In the genomic region with DNA sequence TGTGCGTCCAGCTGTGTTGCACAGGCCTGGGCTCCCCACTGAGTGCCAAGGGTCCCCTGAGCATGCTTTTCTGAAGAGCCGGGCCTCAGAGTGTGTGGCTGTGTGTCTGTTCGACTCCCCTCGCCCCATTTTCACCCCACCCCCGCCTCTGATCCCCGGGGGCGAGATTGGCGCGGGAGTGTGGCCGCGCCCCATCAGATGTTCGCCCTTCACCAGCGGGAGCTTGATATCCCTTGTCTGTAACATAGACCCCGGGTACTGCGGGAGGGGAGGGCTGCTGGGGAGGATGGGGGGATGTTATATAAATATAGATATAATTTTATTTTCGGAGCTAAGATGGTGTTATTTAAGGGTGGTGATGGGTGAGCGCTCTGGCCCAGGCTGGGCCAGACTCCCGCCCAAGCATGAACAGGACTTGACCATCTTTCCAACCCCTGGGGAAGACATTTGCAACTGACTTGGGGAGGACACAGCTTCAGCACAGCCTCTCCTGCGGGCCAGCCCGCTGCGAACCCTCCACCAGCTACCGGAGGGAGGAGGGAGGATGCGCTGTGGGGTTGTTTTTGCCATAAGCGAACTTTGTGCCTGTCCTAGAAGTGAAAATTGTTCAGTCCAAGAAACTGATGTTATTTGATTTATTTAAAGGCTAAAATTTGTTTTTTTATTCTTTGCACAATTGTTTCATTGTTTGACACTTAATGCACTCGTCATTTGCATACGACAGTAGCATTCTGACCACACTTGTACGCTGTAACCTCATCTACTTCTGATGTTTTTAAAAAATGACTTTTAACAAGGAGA, we compare ENCODE assay signal across 8 cellular contexts. TPM values are rescaled to one million over a fixed set of nuclear protein-coding genes. Genes with fewer than 3 reads are reported as not detected.
DNase-seq lines count a peak whose midpoint lies in the region; ATAC-seq, FAIRE-seq and TF ChIP-seq lines count a peak whose summit lies in the region.

No MANE protein-coding gene starts in this region.

- WGBS in gastroesophageal sphincter (ENCODE audit: low coverage in 1 of 2), 2 donors: 8 to 15% methylated on average over 4 to 12 of the region's 27 CpGs
- 50 to 51% methylated on average over 27 of the region's 27 CpGs for WGBS in pancreas, 2 donors

- intact Hi-C loops in pancreas (cut with DNase I): no loop called here

- H3K4me1 ChIP-seq in gastroesophageal sphincter (peaks cover 10 to 54% (median 30%) of the 10 kb centered on the region in 3 donors), pancreas (peaks cover 3 to 25% (median 20%) of the 10 kb centered on the region in 3 donors)

- 0 out of 2 replicates have a peak, but pooled peaks have one; percentile 5 for TF ChIP-seq POLR2A in GM12892 (IDR thresholded peaks at IDR 0.05; ENCODE audit: low read depth, low read length)
- TF ChIP-seq POLR2A in gastroesophageal sphincter (IDR thresholded peaks at IDR 0.05): peak; percentile 54 to 56

- H3K36me3 ChIP-seq in gastroesophageal sphincter (peaks cover 0 to 18% of the 10 kb centered on the region in 2 donors), pancreas (no peaks in the 10 kb centered on the region)

- no peaks in the 10 kb centered on the region for H3K36me3 Mint-ChIP-seq in T-helper 17 cell (ENCODE audit: low read depth)

- H3K4me3 ChIP-seq in gastroesophageal sphincter (peak overlapping the region; percentile 88 to 97), pancreas (peak overlapping the region; percentile 66 to 100 (median 84))

- FAIRE-seq in GM12892 (lab: Jason Lieb, UNC) (no peak), pancreas (lab: Jason Lieb, UNC) (no peak)

- H3K27me3 ChIP-seq in gastroesophageal sphincter: no peaks in the 10 kb centered on the region
- H3K27me3 ChIP-seq in pancreas: no peaks in the 10 kb centered on the region

- DNase-seq in GM12892 (ENCODE audit: insufficient read length) (no peak), T-helper 17 cell (no peak), pancreas (no peak), iPS-NIHi11 (ENCODE audit: low spot score) (no peak), NCI-H187 treated with DMSO at 0.1 percent for 48 hours (lab: John Stamatoyannopoulos, UW) (no peak)

- H3K4me3 Mint-ChIP-seq in T-helper 17 cell: peak overlapping the region; percentile 81

- H3K27me3 Mint-ChIP-seq in T-helper 17 cell: peaks cover 42% of the 10 kb centered on the region

- TF ChIP-seq CTCF in gastroesophageal sphincter (IDR thresholded peaks at IDR 0.05) (peak in 1 of 4 experiments; percentile 3), pancreas (IDR thresholded peaks at IDR 0.05) (no peak)

- ATAC-seq in T-helper 17 cell: no peak
- ATAC-seq in gastroesophageal sphincter: no peak
- no peak for ATAC-seq in pancreas
- no peak for ATAC-seq in GM18868 (IDR thresholded peaks at IDR 0.05; ENCODE audit: unreplicated experiment)
- no peak for ATAC-seq in GM19455 (IDR thresholded peaks at IDR 0.05; ENCODE audit: unreplicated experiment)

- H3K27ac Mint-ChIP-seq in T-helper 17 cell: no peak overlapping the region

- TF ChIP-seq EP300 in gastroesophageal sphincter (IDR thresholded peaks at IDR 0.05): no peak

- H3K27ac ChIP-seq in gastroesophageal sphincter: peak overlapping the region; percentile 83 to 100 (median 99)
- H3K27ac ChIP-seq in pancreas: peak overlapping the region; percentile 97 to 99 (median 97)

- H3K4me1 Mint-ChIP-seq in T-helper 17 cell: peaks cover 2% of the 10 kb centered on the region

- H3K9me3 ChIP-seq in T-helper 17 cell (ENCODE audit: control insufficient read depth, low read length, poor library complexity, severe bottlenecking) (no peaks in the 10 kb centered on the region), gastroesophageal sphincter (no peaks in the 10 kb centered on the region), pancreas (no peaks in the 10 kb centered on the region)

RNA-seq across cellular contexts. Expression of gene RHOB, which starts 1.6 kb away (rescaled TPM):
- 9.5 TPM for polyA plus RNA-seq in GM12892 (2012; ENCODE audit: missing spikeins)
- total RNA-seq in T-helper 17 cell (10 to 100 TPM; 59.8 to 62.9 TPM), gastroesophageal sphincter (1,000 to 10,000 TPM; 1,174 to 1,482 (median 1,322) TPM), pancreas (10 to 100 TPM; 27.5 to 70.0 (median 52.4) TPM)
- polyA plus RNA-seq in pancreas: 10 to 100 TPM; 56.3 to 98.5 TPM

Comparison
In these comparisons a context has a peak if more than half of its experiments do, and no peak if none do; other contexts are left out.
1. RNA of gene RHOB, which starts 1.6 kb away (total RNA-seq): 1,174 to 1,482 TPM in gastroesophageal sphincter; 59.8 to 62.9 TPM in T-helper 17 cell and 27.5 to 70.0 TPM in pancreas; every median in the first group is over 10 times any median in the second.